Comparison of ENCODE assay signal across 21 cellular contexts in the genomic region with DNA sequence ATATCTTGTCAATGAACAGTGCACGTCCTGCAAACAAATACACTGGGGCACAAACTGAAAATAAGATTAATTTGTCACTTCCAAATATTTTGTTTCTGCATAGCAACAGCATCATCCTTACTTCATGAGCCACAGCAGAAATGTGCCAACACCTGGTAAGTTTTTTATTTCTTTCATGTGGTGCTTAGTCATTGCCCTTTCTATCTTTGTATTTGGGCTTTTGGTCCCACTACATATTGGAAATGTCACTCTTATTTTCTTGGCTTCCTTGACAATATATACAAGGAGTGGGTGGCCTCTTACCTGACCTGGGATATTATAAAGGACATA.
"Had no signal": no experiment of that assay in that cellular context is flagged by ENCODE, and none has a peak within 500 bp of the region (broad histone marks: within the 10 kb centered on the region; RNA-seq: fewer than 3 reads in every experiment).

No MANE protein-coding gene starts in this region.

- H3K9me3 ChIP-seq: ovary, psoas muscle, suprapubic skin, transverse colon, vagina had no signal

- H3K27ac ChIP-seq: ovary, psoas muscle, suprapubic skin, transverse colon, vagina had no signal

- DNase-seq: activated CD4-positive, alpha-beta T cell treated with anti-CD3 and anti-CD28 coated beads for 4 hours; activated CD8-positive, alpha-beta T cell treated with anti-CD3 and anti-CD28 coated beads for 36 hours; activated naive CD4-positive, alpha-beta T cell treated with Interleukin-2 at 50 U/mL for 16 hours; activated naive CD8-positive, alpha-beta T cell treated with anti-CD3 and anti-CD28 coated beads, Interleukin-2, amount 10 ng/mL, durations not matched to agents 7 days and 5 days; activated T-cell treated with anti-CD3 and anti-CD28 coated beads, Interleukin-2, amount 50 U/mL, for 1 hour; amygdala; dermis blood vessel endothelial cell; effector memory CD8-positive, alpha-beta T cell; immature natural killer cell; kidney glomerular epithelial cell; mesendoderm; naive thymus-derived CD4-positive, alpha-beta T cell; ovary; psoas muscle; right cardiac atrium; stimulated activated naive CD8-positive, alpha-beta T cell treated with anti-CD3 and anti-CD28 coated beads, Interleukin-15, Interleukin-2, amounts not matched to agents 100 U/mL and 50 U/mL, for 24 hours; transverse colon had no signal

- H3K27me3 ChIP-seq: ovary, suprapubic skin, transverse colon, vagina had no signal

- H3K4me1 ChIP-seq: psoas muscle, vagina had no signal

- ATAC-seq: activated CD8-positive, alpha-beta T cell treated with anti-CD3 and anti-CD28 coated beads for 36 hours; activated T-helper 17 cell treated with anti-CD3 and anti-CD28 coated beads, Interleukin-2, amount 50 U/mL, for 72 hours; effector memory CD8-positive, alpha-beta T cell; naive thymus-derived CD4-positive, alpha-beta T cell; psoas muscle; right cardiac atrium; stimulated activated naive CD8-positive, alpha-beta T cell treated with anti-CD3 and anti-CD28 coated beads, Interleukin-15, Interleukin-2, amounts not matched to agents 100 U/mL and 50 U/mL, for 24 hours; WTC11 had no signal

- H3K36me3 ChIP-seq: ovary, suprapubic skin, transverse colon, vagina had no signal

- H3K4me3 ChIP-seq: ovary, psoas muscle, suprapubic skin, transverse colon, vagina had no signal
